In the genomic region with DNA sequence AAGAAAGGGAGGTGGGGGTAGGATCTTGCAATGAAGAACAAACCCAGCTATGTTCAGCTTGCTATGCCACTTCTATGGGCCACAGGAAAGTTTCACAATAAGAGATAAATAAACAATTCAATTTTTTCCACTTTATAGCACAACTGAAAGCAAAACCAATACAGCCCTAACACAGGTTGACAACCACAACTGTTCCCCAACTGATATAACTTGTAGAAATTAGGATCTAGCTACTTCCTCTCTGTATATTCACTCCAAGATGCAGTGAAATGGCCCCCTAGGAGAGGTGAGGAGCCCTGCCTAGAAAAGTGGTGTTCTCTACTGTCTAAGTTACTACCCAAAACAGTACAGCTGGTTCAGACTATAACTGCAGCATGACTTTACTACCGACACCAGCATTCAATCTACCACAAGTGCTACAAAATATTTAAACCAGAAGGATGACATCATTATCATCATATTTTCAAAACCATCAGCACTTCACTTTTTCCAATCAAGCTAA, we compare ENCODE assay signal across 8 cellular contexts.
DNase-seq lines count a peak whose midpoint lies in the region; ATAC-seq lines count a peak whose summit lies in the region.

No MANE protein-coding gene starts in this region.

- H3K4me1 ChIP-seq in effector memory CD4-positive, alpha-beta T cell (ENCODE audit: control insufficient read depth, insufficient read depth, low read length, poor library complexity, severe bottlenecking), result peaks cover 5% of the 10 kb centered on the region

- DNase-seq in activated T-cell treated with anti-CD3 and anti-CD28 coated beads, Interleukin-2, amount 50 U/mL, for 24 hours, result no peak
- DNase-seq in activated T-cell treated with anti-CD3 and anti-CD28 coated beads for 4 hours (no peak), DMS 273 (lab: John Stamatoyannopoulos, UW; ENCODE audit: unreplicated experiment) (no peak), NCI-H146 treated with DMSO at 0.1 percent for 48 hours (lab: John Stamatoyannopoulos, UW; ENCODE audit: unreplicated experiment) (no peak)
- no peak for DNase-seq in activated naive CD8-positive, alpha-beta T cell treated with anti-CD3 and anti-CD28 coated beads for 36 hours
- peak in 1 of 2 donors; percentile 57 for DNase-seq in stimulated activated effector memory CD8-positive, alpha-beta T cell treated with anti-CD3 and anti-CD28 coated beads, Interleukin-12 subunit alpha, Interleukin-12 subunit beta, amount 100 ng/mL, for 72 hours (ENCODE audit: low spot score in 2 of 2)
- no peak for DNase-seq in effector memory CD4-positive, alpha-beta T cell

- no peak overlapping the region for H3K27ac ChIP-seq in effector memory CD4-positive, alpha-beta T cell (ENCODE audit: insufficient read depth, low read length, poor library complexity, severe bottlenecking)

- no peaks in the 10 kb centered on the region for H3K36me3 ChIP-seq in effector memory CD4-positive, alpha-beta T cell (ENCODE audit: control insufficient read depth, insufficient read depth, low read length)

- H3K4me3 ChIP-seq in effector memory CD4-positive, alpha-beta T cell (ENCODE audit: insufficient read depth, low read depth, low read length, poor library complexity, severe bottlenecking), result no peak overlapping the region

- H3K4me3 Mint-ChIP-seq in activated T-cell treated with anti-CD3 and anti-CD28 coated beads, Interleukin-2, amount 50 U/mL, for 24 hours, result no peak overlapping the region
- peak overlapping the region; percentile 3 for H3K4me3 Mint-ChIP-seq in activated naive CD8-positive, alpha-beta T cell treated with anti-CD3 and anti-CD28 coated beads for 36 hours
- peak overlapping the region; percentile 40 for H3K4me3 Mint-ChIP-seq in stimulated activated effector memory CD8-positive, alpha-beta T cell treated with anti-CD3 and anti-CD28 coated beads, Interleukin-12 subunit alpha, Interleukin-12 subunit beta, amount 100 ng/mL, for 72 hours

- H3K36me3 Mint-ChIP-seq in activated T-cell treated with anti-CD3 and anti-CD28 coated beads, Interleukin-2, amount 50 U/mL, for 24 hours (ENCODE audit: low read depth), result peaks cover 10% of the 10 kb centered on the region
- H3K36me3 Mint-ChIP-seq in activated naive CD8-positive, alpha-beta T cell treated with anti-CD3 and anti-CD28 coated beads for 36 hours, result peaks cover 24% of the 10 kb centered on the region
- H3K36me3 Mint-ChIP-seq in stimulated activated effector memory CD8-positive, alpha-beta T cell treated with anti-CD3 and anti-CD28 coated beads, Interleukin-12 subunit alpha, Interleukin-12 subunit beta, amount 100 ng/mL, for 72 hours, result no peaks in the 10 kb centered on the region

- peaks cover 65% of the 10 kb centered on the region for H3K4me1 Mint-ChIP-seq in activated T-cell treated with anti-CD3 and anti-CD28 coated beads, Interleukin-2, amount 50 U/mL, for 24 hours (ENCODE audit: low read depth)
- H3K4me1 Mint-ChIP-seq in activated naive CD8-positive, alpha-beta T cell treated with anti-CD3 and anti-CD28 coated beads for 36 hours, result peaks cover 63% of the 10 kb centered on the region
- H3K4me1 Mint-ChIP-seq in stimulated activated effector memory CD8-positive, alpha-beta T cell treated with anti-CD3 and anti-CD28 coated beads, Interleukin-12 subunit alpha, Interleukin-12 subunit beta, amount 100 ng/mL, for 72 hours, result peaks cover 53% of the 10 kb centered on the region

- peak; percentile 36 for ATAC-seq in HG03432 (IDR thresholded peaks at IDR 0.05; ENCODE audit: unreplicated experiment)
- ATAC-seq in stimulated activated effector memory CD8-positive, alpha-beta T cell treated with anti-CD3 and anti-CD28 coated beads, Interleukin-12 subunit alpha, Interleukin-12 subunit beta, amount 100 ng/mL, for 72 hours, result peak; percentile 86

- H3K27me3 ChIP-seq in effector memory CD4-positive, alpha-beta T cell (replicated peaks; ENCODE audit: control insufficient read depth, insufficient read depth, low read length, poor library complexity, severe bottlenecking), result no peaks in the 10 kb centered on the region

- H3K9me3 Mint-ChIP-seq in activated T-cell treated with anti-CD3 and anti-CD28 coated beads, Interleukin-2, amount 50 U/mL, for 24 hours, result no peaks in the 10 kb centered on the region
- H3K9me3 Mint-ChIP-seq in activated naive CD8-positive, alpha-beta T cell treated with anti-CD3 and anti-CD28 coated beads for 36 hours, result peaks cover 8% of the 10 kb centered on the region
- no peaks in the 10 kb centered on the region for H3K9me3 Mint-ChIP-seq in stimulated activated effector memory CD8-positive, alpha-beta T cell treated with anti-CD3 and anti-CD28 coated beads, Interleukin-12 subunit alpha, Interleukin-12 subunit beta, amount 100 ng/mL, for 72 hours

- H3K27ac Mint-ChIP-seq in activated T-cell treated with anti-CD3 and anti-CD28 coated beads, Interleukin-2, amount 50 U/mL, for 24 hours, result peak overlapping the region; percentile 73
- H3K27ac Mint-ChIP-seq in activated naive CD8-positive, alpha-beta T cell treated with anti-CD3 and anti-CD28 coated beads for 36 hours, result peak overlapping the region; percentile 85
- H3K27ac Mint-ChIP-seq in stimulated activated effector memory CD8-positive, alpha-beta T cell treated with anti-CD3 and anti-CD28 coated beads, Interleukin-12 subunit alpha, Interleukin-12 subunit beta, amount 100 ng/mL, for 72 hours, result peak overlapping the region; percentile 79

- no peaks in the 10 kb centered on the region for H3K9me3 ChIP-seq in effector memory CD4-positive, alpha-beta T cell (ENCODE audit: control insufficient read depth, low read length)

- H3K27me3 Mint-ChIP-seq in activated T-cell treated with anti-CD3 and anti-CD28 coated beads, Interleukin-2, amount 50 U/mL, for 24 hours, result no peaks in the 10 kb centered on the region
- H3K27me3 Mint-ChIP-seq in activated naive CD8-positive, alpha-beta T cell treated with anti-CD3 and anti-CD28 coated beads for 36 hours, result no peaks in the 10 kb centered on the region
